ENCODE assay signal across 8 cellular contexts in the genomic region with DNA sequence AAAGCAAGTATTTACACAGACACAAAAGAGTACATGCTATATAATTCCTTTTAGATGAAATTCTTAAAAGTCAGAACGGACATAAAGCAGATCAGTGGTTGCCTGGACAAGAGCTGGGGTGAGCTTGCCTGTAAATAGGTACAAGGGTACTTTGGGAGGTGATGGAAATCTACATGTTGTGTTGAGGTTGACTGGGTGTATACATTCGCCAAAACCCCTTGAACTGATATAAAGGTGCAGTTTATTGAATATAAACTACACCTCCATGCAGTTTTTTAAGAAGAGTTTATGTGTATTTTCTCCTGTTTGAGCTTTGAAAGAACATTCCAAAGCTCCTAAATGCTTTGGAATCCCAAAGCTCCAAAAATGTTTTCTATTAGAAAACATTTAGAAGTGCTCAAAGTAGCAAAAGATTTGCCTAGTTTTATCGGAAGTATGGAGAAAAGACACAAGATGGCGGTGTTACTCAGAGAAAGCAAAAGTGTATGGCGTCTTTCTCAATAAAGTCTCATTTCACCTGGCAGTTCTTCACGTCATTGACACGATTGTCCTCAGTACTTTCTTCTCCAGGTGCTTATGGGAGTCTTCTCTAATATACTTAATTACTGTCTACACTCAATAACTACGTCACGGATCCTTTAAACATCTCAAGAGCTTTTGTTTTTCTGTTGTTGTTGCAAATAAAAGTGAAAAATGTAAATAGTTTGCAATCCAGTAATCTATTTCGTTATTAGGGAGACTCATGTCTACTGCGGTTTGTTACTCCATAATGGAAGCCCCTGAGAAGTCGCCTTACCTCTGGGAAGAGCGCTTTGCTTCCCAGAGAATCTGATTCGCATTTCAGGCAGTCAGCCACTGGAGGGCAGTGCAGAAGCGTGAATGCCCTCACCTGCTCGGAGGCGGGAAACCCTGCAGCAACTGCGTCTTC. TPM values are rescaled to one million over a fixed set of nuclear protein-coding genes. Genes with fewer than 3 reads are reported as not detected.
DNase-seq lines count a peak whose midpoint lies in the region; ATAC-seq and TF ChIP-seq lines count a peak whose summit lies in the region.

No MANE protein-coding gene starts in this region.

- in situ Hi-C loops in astrocyte of the spinal cord (cut with HindIII; ENCODE audit: low sequenced_read_pairs): no loop called here

- peak; percentile 95 for ATAC-seq in HG02759 (IDR thresholded peaks at IDR 0.05; ENCODE audit: unreplicated experiment)
- ATAC-seq in T-helper 17 cell: peak; percentile 93
- no peak for ATAC-seq in GM21737 (IDR thresholded peaks at IDR 0.05; ENCODE audit: unreplicated experiment)

- TF ChIP-seq CTCF in GM12872 (IDR thresholded peaks at IDR 0.05; ENCODE audit: insufficient read depth, low read depth, low read length): peak; percentile 83
- peak; percentile 87 for TF ChIP-seq CTCF in astrocyte of the spinal cord (IDR thresholded peaks at IDR 0.05; ENCODE audit: low read depth, low read length)

- peaks cover 31% of the 10 kb centered on the region for H3K27me3 Mint-ChIP-seq in T-helper 17 cell

- peak; percentile 49 for DNase-seq in NCI-H1436 treated with DMSO at 0.1 percent for 48 hours (lab: John Stamatoyannopoulos, UW)
- DNase-seq in T-helper 17 cell: peak; percentile 37 to 57 (median 46)
- peak; percentile 84 for DNase-seq in astrocyte of the spinal cord (ENCODE audit: low read depth, low spot score)
- DNase-seq in hypothalamus (lab: John Stamatoyannopoulos, UW): peak in 43 of 51 donors; percentile 10 to 82 (median 52)
- no peak for DNase-seq in skeletal muscle cell (ENCODE audit: low read depth)

- H3K36me3 Mint-ChIP-seq in T-helper 17 cell (ENCODE audit: low read depth): peaks cover 5% of the 10 kb centered on the region

- H3K4me3 ChIP-seq in astrocyte of the spinal cord (ENCODE audit: low read depth, low read length) (peak overlapping the region; percentile 29), skeletal muscle cell (ENCODE audit: low read depth, low read length) (peak overlapping the region; percentile 37)

- H3K9me3 ChIP-seq in T-helper 17 cell (ENCODE audit: control insufficient read depth, low read length, poor library complexity, severe bottlenecking): peaks cover 3% of the 10 kb centered on the region

- peaks cover 7% of the 10 kb centered on the region for H3K4me1 Mint-ChIP-seq in T-helper 17 cell

- peak overlapping the region; percentile 34 for H3K27ac Mint-ChIP-seq in T-helper 17 cell

- H3K4me3 Mint-ChIP-seq in T-helper 17 cell: peak overlapping the region; percentile 83

RNA-seq across cellular contexts. Expression of a gene that starts 14.7 kb away (rescaled TPM):
- 10 to 100 TPM; 66.4 to 67.5 TPM for total RNA-seq in T-helper 17 cell
